Comparison of ENCODE assay signal across 9 cellular contexts in the genomic region with DNA sequence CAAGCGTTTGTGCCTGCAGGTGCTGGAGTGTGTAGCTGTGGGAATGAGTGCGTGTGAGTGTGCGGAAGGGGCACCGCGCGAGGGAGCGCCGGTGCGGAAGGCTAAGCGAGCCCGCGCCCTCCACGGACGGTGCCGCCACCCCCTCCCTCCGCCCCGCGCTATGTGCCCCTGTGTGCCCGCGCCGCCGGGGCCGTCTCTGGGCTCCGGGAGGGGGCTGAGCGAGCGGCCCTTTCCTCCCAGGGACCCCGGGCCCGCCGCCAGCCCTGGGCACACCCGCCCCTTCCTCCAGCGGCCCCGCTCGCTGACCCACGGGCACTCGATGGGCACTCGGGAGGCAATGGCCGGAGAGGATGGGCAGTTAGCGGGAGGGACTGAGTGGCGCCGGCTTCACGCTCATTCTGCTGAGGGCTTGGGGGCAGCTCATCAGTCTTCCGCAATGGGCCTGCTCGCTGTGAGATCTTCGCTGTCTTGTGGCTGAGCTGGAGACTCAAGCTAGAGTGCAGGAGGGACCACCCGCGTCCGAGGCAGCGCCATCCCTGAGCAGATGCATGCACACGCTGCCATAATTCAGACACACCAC. TPM values are rescaled to one million over a fixed set of nuclear protein-coding genes. Genes with fewer than 3 reads are reported as not detected.
DNase-seq lines count a peak whose midpoint lies in the region; ATAC-seq and TF ChIP-seq lines count a peak whose summit lies in the region.
"Had no signal": no experiment of that assay in that cellular context is flagged by ENCODE, and none has a peak within 500 bp of the region (broad histone marks: within the 10 kb centered on the region; RNA-seq: fewer than 3 reads in every experiment).

No MANE protein-coding gene starts in this region.

- H3K27ac Mint-ChIP-seq in activated CD4-positive, alpha-beta T cell treated with anti-CD3 and anti-CD28 coated beads, Interleukin-2, amount 10 ng/mL, durations not matched to agents 7 days and 5 days = peak overlapping the region; percentile 50

- H3K4me1 ChIP-seq in adipocyte (ENCODE audit: control insufficient read depth, insufficient read depth, low read length) (peaks cover 7% of the 10 kb centered on the region), stomach (peaks cover 13 to 33% (median 20%) of the 10 kb centered on the region in 4 donors), adrenal gland (replicated peaks in 1 of 2) (peaks cover 6 to 12% of the 10 kb centered on the region in 2 donors)

- no peak for DNase-seq in activated CD4-positive, alpha-beta T cell treated with anti-CD3 and anti-CD28 coated beads, Interleukin-2, amount 10 ng/mL, durations not matched to agents 7 days and 5 days
- DNase-seq in activated CD4-positive, alpha-beta T cell treated with anti-CD3 and anti-CD28 coated beads, Interleukin-2, amount 50 U/mL, for 48 hours = no peak
- DNase-seq in adipocyte (ENCODE audit: low read depth) (no peak), left colon (no peak), stomach (no peak), NCI-H446 (lab: John Stamatoyannopoulos, UW) (no peak), adrenal gland (no peak), LoVo (ENCODE audit: low spot score) (no peak)
- DNase-seq: NCI-H187 treated with DMSO at 0.1 percent for 48 hours had no signal

- H3K4me3 Mint-ChIP-seq in activated CD4-positive, alpha-beta T cell treated with anti-CD3 and anti-CD28 coated beads, Interleukin-2, amount 10 ng/mL, durations not matched to agents 7 days and 5 days = peak overlapping the region; percentile 65

- H3K27ac ChIP-seq in stomach (no peak overlapping the region), adrenal gland (no peak overlapping the region)

- TF ChIP-seq POLR2A in stomach (IDR thresholded peaks at IDR 0.05) (no peak), adrenal gland (IDR thresholded peaks at IDR 0.05) (no peak)

- no peaks in the 10 kb centered on the region for H3K36me3 Mint-ChIP-seq in activated CD4-positive, alpha-beta T cell treated with anti-CD3 and anti-CD28 coated beads, Interleukin-2, amount 10 ng/mL, durations not matched to agents 7 days and 5 days (ENCODE audit: low read depth)

- TF ChIP-seq CTCF in stomach (IDR thresholded peaks at IDR 0.05) (no peak), adrenal gland (IDR thresholded peaks at IDR 0.05) (no peak)

- H3K36me3 ChIP-seq in adipocyte (ENCODE audit: control insufficient read depth, insufficient read depth, low read length, severe bottlenecking) (no peaks in the 10 kb centered on the region), stomach (no peaks in the 10 kb centered on the region), adrenal gland (replicated peaks in 1 of 2) (no peaks in the 10 kb centered on the region)

- no peak for TF ChIP-seq EP300 in stomach (IDR thresholded peaks at IDR 0.05)

- intact Hi-C loops in left colon (cut with DNase I, micrococcal nuclease) = no loop called here
- intact Hi-C loops in stomach (cut with DNase I; ENCODE audit: low total_unique reads) = no loop called here
- intact Hi-C loops in adrenal gland (cut with DNase I) = no loop called here

- WGBS in stomach, 5 donors = 12 to 32% (median 20%) methylated on average over 12 to 49 of the region's 49 CpGs
- WGBS in adrenal gland, 4 donors = 7 to 22% (median 12%) methylated on average over 6 to 49 of the region's 49 CpGs

- peak overlapping the region; percentile 72 for H3K4me3 ChIP-seq in adipocyte (ENCODE audit: low read length)
- H3K4me3 ChIP-seq in stomach = peak overlapping the region; percentile 17 to 43 (median 30)
- no peak overlapping the region for H3K4me3 ChIP-seq in adrenal gland

- POLR2A ChIA-PET in activated CD4-positive, alpha-beta T cell treated with anti-CD3 and anti-CD28 coated beads, Interleukin-2, amount 10 ng/mL, durations not matched to agents 7 days and 5 days (lab: Charles Lee) = no interaction called here

- H3K4me1 Mint-ChIP-seq in activated CD4-positive, alpha-beta T cell treated with anti-CD3 and anti-CD28 coated beads, Interleukin-2, amount 10 ng/mL, durations not matched to agents 7 days and 5 days = peaks cover 35% of the 10 kb centered on the region

- H3K27me3 ChIP-seq in adipocyte (replicated peaks; ENCODE audit: control insufficient read depth, insufficient read depth, low read length) = peaks cover 59% of the 10 kb centered on the region
- H3K27me3 ChIP-seq in stomach = peaks cover 11 to 82% (median 40%) of the 10 kb centered on the region in 3 donors
- peaks cover 37% of the 10 kb centered on the region for H3K27me3 ChIP-seq in adrenal gland

- peaks cover 48% of the 10 kb centered on the region for H3K27me3 Mint-ChIP-seq in activated CD4-positive, alpha-beta T cell treated with anti-CD3 and anti-CD28 coated beads, Interleukin-2, amount 10 ng/mL, durations not matched to agents 7 days and 5 days

- CTCF ChIA-PET in activated CD4-positive, alpha-beta T cell treated with anti-CD3 and anti-CD28 coated beads, Interleukin-2, amount 10 ng/mL, durations not matched to agents 7 days and 5 days (lab: Charles Lee) = interaction anchor here (1.8 kb wide), 1 partner anchor 17 kb away, joined by 5 read pairs; no protein-coding TSS in a partner anchor

- ATAC-seq in left colon = peak; percentile 3

- no peak overlapping the region for H3K9ac ChIP-seq in adipocyte (ENCODE audit: low read length)

- no peaks in the 10 kb centered on the region for H3K9me3 ChIP-seq in adipocyte (ENCODE audit: control insufficient read depth, low read length)
- no peaks in the 10 kb centered on the region for H3K9me3 ChIP-seq in stomach
- H3K9me3 ChIP-seq in adrenal gland (replicated peaks in 1 of 3) = no peaks in the 10 kb centered on the region

- no peaks in the 10 kb centered on the region for H3K9me3 Mint-ChIP-seq in activated CD4-positive, alpha-beta T cell treated with anti-CD3 and anti-CD28 coated beads, Interleukin-2, amount 10 ng/mL, durations not matched to agents 7 days and 5 days

RNA-seq across cellular contexts. Expression of a gene that starts 8.6 kb away (rescaled TPM):
- total RNA-seq in activated CD4-positive, alpha-beta T cell treated with anti-CD3 and anti-CD28 coated beads, Interleukin-2, amount 10 ng/mL, durations not matched to agents 7 days and 5 days = under 1 TPM; 0.27 to 0.31 TPM
- total RNA-seq in left colon (under 1 TPM; 0.79 to 0.89 TPM), stomach (1 to 10 TPM in 4 of 5 donors, not detected in 1; 1.3 to 4.9 (median 2.8) TPM), adrenal gland (10 to 100 TPM in 1 of 8 donors, 1 to 10 TPM in 7; 2.2 to 15.1 (median 5.1) TPM)
- polyA plus RNA-seq in stomach (1 to 10 TPM in 2 of 3 donors, under 1 TPM in 1; 0.61 to 1.9 (median 1.5) TPM), adrenal gland (10 to 100 TPM in 1 of 3 donors, 1 to 10 TPM in 2; 1.8 to 57.3 (median 9.2) TPM)

RNA-seq across cellular contexts. Expression of a gene that starts 43.1 kb away (rescaled TPM):
- under 1 TPM; 0.08 to 0.25 TPM for total RNA-seq in activated CD4-positive, alpha-beta T cell treated with anti-CD3 and anti-CD28 coated beads, Interleukin-2, amount 10 ng/mL, durations not matched to agents 7 days and 5 days
- total RNA-seq in left colon (under 1 TPM; 0.45 to 0.79 TPM), stomach (10 to 100 TPM in 1 of 5 donors, 1 to 10 TPM in 2, under 1 TPM in 1, not detected in 1; 0.55 to 11.1 (median 5.1) TPM), adrenal gland (1 to 10 TPM in 1 of 8 donors, under 1 TPM in 7; 0.09 to 1.9 (median 0.61) TPM)
- polyA plus RNA-seq in stomach (1 to 10 TPM in 2 of 3 donors, under 1 TPM in 1; 0.95 to 5.6 (median 3.1) TPM), adrenal gland (1 to 10 TPM in 2 of 3 donors, under 1 TPM in 1; 0.46 to 2.4 (median 1.3) TPM)

Comparison
In these comparisons a context has a peak if more than half of its experiments do, and no peak if none do; other contexts are left out.
1. H3K4me3 ChIP-seq: peak in adipocyte (single experiment) and stomach (4 of 4); none in adrenal gland (0 of 4).